ENCODE assay signal across 1 cellular context in the genomic region with DNA sequence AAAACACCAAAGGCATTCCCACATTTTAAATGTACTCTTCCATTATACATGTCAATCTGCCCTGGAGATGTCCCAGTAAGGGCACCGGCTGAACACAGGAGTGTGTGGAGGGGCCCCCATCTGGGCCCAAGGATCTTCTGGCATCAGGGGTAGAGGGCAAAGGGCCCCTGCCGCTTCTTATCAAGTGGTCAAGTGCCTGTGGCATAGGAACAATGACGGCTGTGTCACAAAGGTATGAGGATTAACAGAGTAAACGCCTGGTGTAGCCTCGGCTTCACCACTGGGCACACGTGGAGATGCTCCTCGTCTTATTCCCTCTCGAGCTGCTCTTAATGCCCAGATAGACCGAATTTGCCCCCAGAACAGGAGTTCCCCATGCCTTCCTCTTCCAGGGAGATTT.
A peak's percentile ranks its signal among the peaks of the same experiment; 100 is the strongest.
TF ChIP-seq lines count a peak whose summit lies in the region.

No MANE protein-coding gene starts in this region.

TF ChIP-seq in HepG2, 621 proteins besides CTCF, POLR2A, EP300 and RAD21 (continued from another document):
- TF ChIP-seq, protein P1, sequence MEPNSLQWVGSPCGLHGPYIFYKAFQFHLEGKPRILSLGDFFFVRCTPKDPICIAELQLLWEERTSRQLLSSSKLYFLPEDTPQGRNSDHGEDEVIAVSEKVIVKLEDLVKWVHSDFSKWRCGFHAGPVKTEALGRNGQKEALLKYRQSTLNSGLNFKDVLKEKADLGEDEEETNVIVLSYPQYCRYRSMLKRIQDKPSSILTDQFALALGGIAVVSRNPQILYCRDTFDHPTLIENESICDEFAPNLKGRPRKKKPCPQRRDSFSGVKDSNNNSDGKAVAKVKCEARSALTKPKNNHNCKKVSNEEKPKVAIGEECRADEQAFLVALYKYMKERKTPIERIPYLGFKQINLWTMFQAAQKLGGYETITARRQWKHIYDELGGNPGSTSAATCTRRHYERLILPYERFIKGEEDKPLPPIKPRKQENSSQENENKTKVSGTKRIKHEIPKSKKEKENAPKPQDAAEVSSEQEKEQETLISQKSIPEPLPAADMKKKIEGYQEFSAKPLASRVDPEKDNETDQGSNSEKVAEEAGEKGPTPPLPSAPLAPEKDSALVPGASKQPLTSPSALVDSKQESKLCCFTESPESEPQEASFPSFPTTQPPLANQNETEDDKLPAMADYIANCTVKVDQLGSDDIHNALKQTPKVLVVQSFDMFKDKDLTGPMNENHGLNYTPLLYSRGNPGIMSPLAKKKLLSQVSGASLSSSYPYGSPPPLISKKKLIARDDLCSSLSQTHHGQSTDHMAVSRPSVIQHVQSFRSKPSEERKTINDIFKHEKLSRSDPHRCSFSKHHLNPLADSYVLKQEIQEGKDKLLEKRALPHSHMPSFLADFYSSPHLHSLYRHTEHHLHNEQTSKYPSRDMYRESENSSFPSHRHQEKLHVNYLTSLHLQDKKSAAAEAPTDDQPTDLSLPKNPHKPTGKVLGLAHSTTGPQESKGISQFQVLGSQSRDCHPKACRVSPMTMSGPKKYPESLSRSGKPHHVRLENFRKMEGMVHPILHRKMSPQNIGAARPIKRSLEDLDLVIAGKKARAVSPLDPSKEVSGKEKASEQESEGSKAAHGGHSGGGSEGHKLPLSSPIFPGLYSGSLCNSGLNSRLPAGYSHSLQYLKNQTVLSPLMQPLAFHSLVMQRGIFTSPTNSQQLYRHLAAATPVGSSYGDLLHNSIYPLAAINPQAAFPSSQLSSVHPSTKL (CRISPR knock-in tag; IDR thresholded peaks at IDR 0.05): peak; percentile 22; the same call in 1 of the 2 replicates
- no peak for TF ChIP-seq ZKSCAN1 (IDR thresholded peaks at IDR 0.05; ENCODE audit: low read length)
- peak; percentile 36; the same call in 1 of the 2 replicates for TF ChIP-seq HMG20A (CRISPR knock-in tag; IDR thresholded peaks at IDR 0.05; ENCODE audit: borderline replicate concordance)
- TF ChIP-seq ZNF660 (CRISPR knock-in tag; IDR thresholded peaks at IDR 0.05; ENCODE audit: borderline replicate concordance, low read depth): no peak
- TF ChIP-seq NR2F6 (IDR thresholded peaks at IDR 0.05): peak; percentile 24; the same call in 1 of the 2 replicates
- TF ChIP-seq NR2F6 (CRISPR knock-in tag; IDR thresholded peaks at IDR 0.05): no peak
- TF ChIP-seq ZNF24 (IDR thresholded peaks at IDR 0.05): no peak
- TF ChIP-seq RARA (CRISPR knock-in tag; IDR thresholded peaks at IDR 0.05): 0 out of 2 replicates have a peak, but pooled peaks have one; percentile 33
- TF ChIP-seq SOX13 (IDR thresholded peaks at IDR 0.05): 0 out of 2 replicates have a peak, but pooled peaks have one; percentile 35
- TF ChIP-seq SOX13 (CRISPR knock-in tag; conservative IDR thresholded peaks at IDR 0.05 in 1 of 2, IDR thresholded peaks at IDR 0.05 in 1 of 2): peak in 1 of 2 experiments; percentile 78; a peak in 2 of 4 replicates
- TF ChIP-seq, protein P2, sequence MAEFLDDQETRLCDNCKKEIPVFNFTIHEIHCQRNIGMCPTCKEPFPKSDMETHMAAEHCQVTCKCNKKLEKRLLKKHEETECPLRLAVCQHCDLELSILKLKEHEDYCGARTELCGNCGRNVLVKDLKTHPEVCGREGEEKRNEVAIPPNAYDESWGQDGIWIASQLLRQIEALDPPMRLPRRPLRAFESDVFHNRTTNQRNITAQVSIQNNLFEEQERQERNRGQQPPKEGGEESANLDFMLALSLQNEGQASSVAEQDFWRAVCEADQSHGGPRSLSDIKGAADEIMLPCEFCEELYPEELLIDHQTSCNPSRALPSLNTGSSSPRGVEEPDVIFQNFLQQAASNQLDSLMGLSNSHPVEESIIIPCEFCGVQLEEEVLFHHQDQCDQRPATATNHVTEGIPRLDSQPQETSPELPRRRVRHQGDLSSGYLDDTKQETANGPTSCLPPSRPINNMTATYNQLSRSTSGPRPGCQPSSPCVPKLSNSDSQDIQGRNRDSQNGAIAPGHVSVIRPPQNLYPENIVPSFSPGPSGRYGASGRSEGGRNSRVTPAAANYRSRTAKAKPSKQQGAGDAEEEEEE (CRISPR knock-in tag; IDR thresholded peaks at IDR 0.05; ENCODE audit: borderline replicate concordance): no peak
- TF ChIP-seq HNRNPL (IDR thresholded peaks at IDR 0.05; ENCODE audit: low read depth, low read length): peak; percentile 68; the same call in 1 of the 2 replicates
- TF ChIP-seq SOX5 (CRISPR knock-in tag; IDR thresholded peaks at IDR 0.05; ENCODE audit: borderline replicate concordance): peak; percentile 57; the same call in 1 of the 2 replicates
- TF ChIP-seq ZNF557 (CRISPR knock-in tag; IDR thresholded peaks at IDR 0.05): no peak
- peak; percentile 40; the same call in 1 of the 2 replicates for TF ChIP-seq TCF7 (IDR thresholded peaks at IDR 0.05; ENCODE audit: low read depth)
- no peak for TF ChIP-seq TBP (CRISPR knock-in tag; IDR thresholded peaks at IDR 0.05)
- no peak for TF ChIP-seq FOXA1 (IDR thresholded peaks at IDR 0.05)
- 0 out of 2 replicates have a peak, but pooled peaks have one; percentile 20 for TF ChIP-seq FOXA1 (CRISPR knock-in tag; IDR thresholded peaks at IDR 0.05)
- no peak for TF ChIP-seq ZBTB8A (CRISPR knock-in tag; IDR thresholded peaks at IDR 0.05; ENCODE audit: borderline replicate concordance, low read depth)
- no peak for TF ChIP-seq ZNF225 (CRISPR knock-in tag; IDR thresholded peaks at IDR 0.05)
- TF ChIP-seq SOX6 (IDR thresholded peaks at IDR 0.05): no peak
- peak; percentile 57 for TF ChIP-seq SOX6 (CRISPR knock-in tag; IDR thresholded peaks at IDR 0.05)
- TF ChIP-seq RXRA (CRISPR knock-in tag; IDR thresholded peaks at IDR 0.05): peak; percentile 46; the same call in 1 of the 2 replicates
